1 cellular context compared by ENCODE assay signal in the genomic region with DNA sequence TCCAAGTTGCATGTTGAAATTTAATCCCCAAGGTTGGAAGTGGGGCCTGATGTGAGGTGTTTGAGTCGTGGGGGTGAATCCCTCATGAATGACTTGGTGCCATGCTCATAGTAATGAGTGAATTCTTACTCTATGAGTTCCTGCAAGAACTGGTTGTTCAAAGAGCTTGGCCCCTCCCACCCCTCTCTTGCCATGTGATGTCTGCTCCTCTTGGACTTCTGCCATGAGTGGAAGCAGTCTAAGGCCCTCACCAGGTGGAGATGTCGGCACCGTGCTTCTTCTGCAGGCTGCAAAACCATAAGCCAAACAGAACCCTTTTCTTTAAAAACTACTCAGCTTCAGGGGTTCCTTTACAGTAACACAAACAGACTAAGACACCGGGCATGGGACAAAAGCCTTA.
TF ChIP-seq lines count a peak whose summit lies in the region.

No MANE protein-coding gene starts in this region.

TF ChIP-seq in A549, 52 proteins besides CTCF, POLR2A, EP300 and RAD21:
- TF ChIP-seq, protein P1, sequence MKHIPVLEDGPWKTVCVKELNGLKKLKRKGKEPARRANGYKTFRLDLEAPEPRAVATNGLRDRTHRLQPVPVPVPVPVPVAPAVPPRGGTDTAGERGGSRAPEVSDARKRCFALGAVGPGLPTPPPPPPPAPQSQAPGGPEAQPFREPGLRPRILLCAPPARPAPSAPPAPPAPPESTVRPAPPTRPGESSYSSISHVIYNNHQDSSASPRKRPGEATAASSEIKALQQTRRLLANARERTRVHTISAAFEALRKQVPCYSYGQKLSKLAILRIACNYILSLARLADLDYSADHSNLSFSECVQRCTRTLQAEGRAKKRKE (CRISPR knock-in tag; IDR thresholded peaks at IDR 0.05; ENCODE audit: low read depth), result no peak
- TF ChIP-seq BHLHE40 (IDR thresholded peaks at IDR 0.05; ENCODE audit: low read depth, low read length), result no peak
- no peak for TF ChIP-seq ZNF302 (CRISPR knock-in tag; IDR thresholded peaks at IDR 0.05)
- TF ChIP-seq NPAS2 (CRISPR knock-in tag; IDR thresholded peaks at IDR 0.05; ENCODE audit: borderline replicate concordance), result no peak
- no peak for TF ChIP-seq KDM5A (IDR thresholded peaks at IDR 0.05)
- no peak for TF ChIP-seq KDM1A (IDR thresholded peaks at IDR 0.05; ENCODE audit: low read depth)
- TF ChIP-seq CHD2 (IDR thresholded peaks at IDR 0.05; ENCODE audit: low read length, partially characterized antibody), result no peak
- no peak for TF ChIP-seq JUN (IDR thresholded peaks at IDR 0.05)
- TF ChIP-seq CBX8 (IDR thresholded peaks at IDR 0.05), result no peak
- TF ChIP-seq RFX5 (IDR thresholded peaks at IDR 0.05), result no peak
